ENCODE assay signal across 1 cellular context in the genomic region with DNA sequence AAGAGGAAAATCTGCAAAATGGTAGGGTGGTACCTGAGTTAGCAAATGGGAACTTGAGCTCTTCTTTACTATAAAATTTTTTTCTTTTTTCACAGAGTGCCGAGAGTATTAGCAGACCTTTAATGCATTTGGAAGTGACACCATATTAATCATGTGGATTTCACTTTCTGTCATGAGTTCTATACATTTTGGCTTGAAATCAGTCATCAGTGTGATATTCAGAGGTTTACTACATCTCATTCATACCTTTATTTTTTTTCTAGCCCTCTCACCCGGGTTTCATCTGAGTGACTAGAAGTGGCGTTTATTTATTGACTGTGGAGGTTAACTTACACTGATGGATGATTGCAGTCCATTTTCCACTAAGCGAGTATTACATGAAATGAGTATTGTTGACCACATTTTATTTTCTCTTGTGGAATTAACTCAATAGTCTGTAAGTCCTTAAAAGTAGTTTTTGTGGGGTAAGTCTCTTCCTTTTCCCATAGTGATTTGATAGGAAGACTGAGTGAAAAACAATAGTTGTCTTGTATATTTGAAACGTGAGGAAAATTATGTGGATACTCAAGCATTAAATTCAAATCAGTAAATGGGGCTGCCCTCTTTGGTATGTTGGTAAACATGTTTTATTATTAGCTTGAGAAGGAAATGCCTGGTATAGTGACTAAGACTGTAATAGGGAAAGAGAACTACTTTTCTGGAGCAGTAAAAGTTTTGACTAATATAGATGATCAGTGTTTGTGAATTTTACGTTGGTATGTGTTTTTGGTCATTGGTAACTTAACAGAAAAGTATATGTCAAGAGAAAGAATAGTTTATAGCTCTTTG.
TF ChIP-seq lines count a peak whose summit lies in the region.

No MANE protein-coding gene starts in this region.

TF ChIP-seq in GM12878, 131 proteins besides CTCF, POLR2A, EP300 and RAD21 (continued from another document):
- TF ChIP-seq, protein P1, sequence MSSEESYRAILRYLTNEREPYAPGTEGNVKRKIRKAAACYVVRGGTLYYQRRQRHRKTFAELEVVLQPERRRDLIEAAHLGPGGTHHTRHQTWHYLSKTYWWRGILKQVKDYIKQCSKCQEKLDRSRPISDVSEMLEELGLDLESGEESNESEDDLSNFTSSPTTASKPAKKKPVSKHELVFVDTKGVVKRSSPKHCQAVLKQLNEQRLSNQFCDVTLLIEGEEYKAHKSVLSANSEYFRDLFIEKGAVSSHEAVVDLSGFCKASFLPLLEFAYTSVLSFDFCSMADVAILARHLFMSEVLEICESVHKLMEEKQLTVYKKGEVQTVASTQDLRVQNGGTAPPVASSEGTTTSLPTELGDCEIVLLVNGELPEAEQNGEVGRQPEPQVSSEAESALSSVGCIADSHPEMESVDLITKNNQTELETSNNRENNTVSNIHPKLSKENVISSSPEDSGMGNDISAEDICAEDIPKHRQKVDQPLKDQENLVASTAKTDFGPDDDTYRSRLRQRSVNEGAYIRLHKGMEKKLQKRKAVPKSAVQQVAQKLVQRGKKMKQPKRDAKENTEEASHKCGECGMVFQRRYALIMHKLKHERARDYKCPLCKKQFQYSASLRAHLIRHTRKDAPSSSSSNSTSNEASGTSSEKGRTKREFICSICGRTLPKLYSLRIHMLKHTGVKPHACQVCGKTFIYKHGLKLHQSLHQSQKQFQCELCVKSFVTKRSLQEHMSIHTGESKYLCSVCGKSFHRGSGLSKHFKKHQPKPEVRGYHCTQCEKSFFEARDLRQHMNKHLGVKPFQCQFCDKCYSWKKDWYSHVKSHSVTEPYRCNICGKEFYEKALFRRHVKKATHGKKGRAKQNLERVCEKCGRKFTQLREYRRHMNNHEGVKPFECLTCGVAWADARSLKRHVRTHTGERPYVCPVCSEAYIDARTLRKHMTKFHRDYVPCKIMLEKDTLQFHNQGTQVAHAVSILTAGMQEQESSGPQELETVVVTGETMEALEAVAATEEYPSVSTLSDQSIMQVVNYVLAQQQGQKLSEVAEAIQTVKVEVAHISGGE (CRISPR knock-in tag; IDR thresholded peaks at IDR 0.05), result no peak
- TF ChIP-seq RUNX3 (IDR thresholded peaks at IDR 0.05; ENCODE audit: low read length), result peak; percentile 84
- 0 out of 2 replicates have a peak, but pooled peaks have one; percentile 13 for TF ChIP-seq MEF2A (IDR thresholded peaks at IDR 0.05; ENCODE audit: insufficient read depth, low read depth, low read length)
- TF ChIP-seq, protein P2, sequence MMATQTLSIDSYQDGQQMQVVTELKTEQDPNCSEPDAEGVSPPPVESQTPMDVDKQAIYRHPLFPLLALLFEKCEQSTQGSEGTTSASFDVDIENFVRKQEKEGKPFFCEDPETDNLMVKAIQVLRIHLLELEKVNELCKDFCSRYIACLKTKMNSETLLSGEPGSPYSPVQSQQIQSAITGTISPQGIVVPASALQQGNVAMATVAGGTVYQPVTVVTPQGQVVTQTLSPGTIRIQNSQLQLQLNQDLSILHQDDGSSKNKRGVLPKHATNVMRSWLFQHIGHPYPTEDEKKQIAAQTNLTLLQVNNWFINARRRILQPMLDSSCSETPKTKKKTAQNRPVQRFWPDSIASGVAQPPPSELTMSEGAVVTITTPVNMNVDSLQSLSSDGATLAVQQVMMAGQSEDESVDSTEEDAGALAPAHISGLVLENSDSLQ (IDR thresholded peaks at IDR 0.05), result peak; percentile 88
- peak; percentile 52 for TF ChIP-seq CBFB (IDR thresholded peaks at IDR 0.05; ENCODE audit: low read depth)
- peak; percentile 27; the same call in 1 of the 2 replicates for TF ChIP-seq CREB1 (IDR thresholded peaks at IDR 0.05; ENCODE audit: low read depth)
- peak; percentile 76; the same call in 1 of the 2 replicates for TF ChIP-seq JUND (IDR thresholded peaks at IDR 0.05; ENCODE audit: low read depth, low read length)
- peak; percentile 83; the same call in 1 of the 2 replicates for TF ChIP-seq ZNF384 (IDR thresholded peaks at IDR 0.05; ENCODE audit: borderline replicate concordance, low read depth, low read length)
- no peak for TF ChIP-seq STAT3 (IDR thresholded peaks at IDR 0.05; ENCODE audit: low read depth, low read length)
- no peak for TF ChIP-seq KDM1A (IDR thresholded peaks at IDR 0.05; ENCODE audit: borderline replicate concordance)
- no peak for TF ChIP-seq HDGF (IDR thresholded peaks at IDR 0.05)
- no peak for TF ChIP-seq POLR2AphosphoS5 (IDR thresholded peaks at IDR 0.05; ENCODE audit: low read length)
- no peak for TF ChIP-seq NFXL1 (IDR thresholded peaks at IDR 0.05; ENCODE audit: borderline replicate concordance)
- peak; percentile 63; the same call in 1 of the 2 replicates for TF ChIP-seq TBL1XR1 (IDR thresholded peaks at IDR 0.05; ENCODE audit: low read depth, low read length)
- TF ChIP-seq ZNF622 (IDR thresholded peaks at IDR 0.05), result no peak
- TF ChIP-seq, protein P3, sequence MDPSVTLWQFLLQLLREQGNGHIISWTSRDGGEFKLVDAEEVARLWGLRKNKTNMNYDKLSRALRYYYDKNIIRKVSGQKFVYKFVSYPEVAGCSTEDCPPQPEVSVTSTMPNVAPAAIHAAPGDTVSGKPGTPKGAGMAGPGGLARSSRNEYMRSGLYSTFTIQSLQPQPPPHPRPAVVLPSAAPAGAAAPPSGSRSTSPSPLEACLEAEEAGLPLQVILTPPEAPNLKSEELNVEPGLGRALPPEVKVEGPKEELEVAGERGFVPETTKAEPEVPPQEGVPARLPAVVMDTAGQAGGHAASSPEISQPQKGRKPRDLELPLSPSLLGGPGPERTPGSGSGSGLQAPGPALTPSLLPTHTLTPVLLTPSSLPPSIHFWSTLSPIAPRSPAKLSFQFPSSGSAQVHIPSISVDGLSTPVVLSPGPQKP (IDR thresholded peaks at IDR 0.05; ENCODE audit: low read depth, low read length), result no peak
- TF ChIP-seq ZNF217 (IDR thresholded peaks at IDR 0.05), result peak; percentile 75; the same call in 1 of the 2 replicates
- peak; percentile 77 to 86 for TF ChIP-seq IKZF2 (IDR thresholded peaks at IDR 0.05)
- TF ChIP-seq BHLHE40 (IDR thresholded peaks at IDR 0.05; ENCODE audit: borderline replicate concordance in 1 of 2, low read depth in 2 of 2, low read length in 1 of 2), result peak; percentile 55 to 62; a peak in 3 of 4 replicates
- 0 out of 2 replicates have a peak, but pooled peaks have one; percentile 53 for TF ChIP-seq CBX5 (IDR thresholded peaks at IDR 0.05; ENCODE audit: low read depth)
- no peak for TF ChIP-seq SIX5 (IDR thresholded peaks at IDR 0.05; ENCODE audit: low read depth, low read length, severe bottlenecking)
- no peak for TF ChIP-seq RELA (IDR thresholded peaks at IDR 0.05; ENCODE audit: borderline replicate concordance, partially characterized antibody)
- TF ChIP-seq ETV6 (conservative IDR thresholded peaks at IDR 0.05 in 1 of 2, IDR thresholded peaks at IDR 0.05 in 1 of 2; ENCODE audit: borderline replicate concordance in 1 of 2, low read depth in 1 of 2), result peak in 1 of 2 experiments; percentile 57; a peak in 1 of 4 replicates
- TF ChIP-seq TAF1 (IDR thresholded peaks at IDR 0.05; ENCODE audit: borderline replicate concordance, low read depth, low read length), result no peak
- no peak for TF ChIP-seq BRCA1 (IDR thresholded peaks at IDR 0.05; ENCODE audit: low read depth, low read length)
- peak; percentile 74; the same call in 1 of the 2 replicates for TF ChIP-seq BCL11A (IDR thresholded peaks at IDR 0.05; ENCODE audit: low read depth, low read length)
- TF ChIP-seq, protein P4, sequence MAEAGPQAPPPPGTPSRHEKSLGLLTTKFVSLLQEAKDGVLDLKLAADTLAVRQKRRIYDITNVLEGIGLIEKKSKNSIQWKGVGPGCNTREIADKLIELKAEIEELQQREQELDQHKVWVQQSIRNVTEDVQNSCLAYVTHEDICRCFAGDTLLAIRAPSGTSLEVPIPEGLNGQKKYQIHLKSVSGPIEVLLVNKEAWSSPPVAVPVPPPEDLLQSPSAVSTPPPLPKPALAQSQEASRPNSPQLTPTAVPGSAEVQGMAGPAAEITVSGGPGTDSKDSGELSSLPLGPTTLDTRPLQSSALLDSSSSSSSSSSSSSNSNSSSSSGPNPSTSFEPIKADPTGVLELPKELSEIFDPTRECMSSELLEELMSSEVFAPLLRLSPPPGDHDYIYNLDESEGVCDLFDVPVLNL (IDR thresholded peaks at IDR 0.05; ENCODE audit: low read depth, low read length), result no peak
- TF ChIP-seq, protein P5, sequence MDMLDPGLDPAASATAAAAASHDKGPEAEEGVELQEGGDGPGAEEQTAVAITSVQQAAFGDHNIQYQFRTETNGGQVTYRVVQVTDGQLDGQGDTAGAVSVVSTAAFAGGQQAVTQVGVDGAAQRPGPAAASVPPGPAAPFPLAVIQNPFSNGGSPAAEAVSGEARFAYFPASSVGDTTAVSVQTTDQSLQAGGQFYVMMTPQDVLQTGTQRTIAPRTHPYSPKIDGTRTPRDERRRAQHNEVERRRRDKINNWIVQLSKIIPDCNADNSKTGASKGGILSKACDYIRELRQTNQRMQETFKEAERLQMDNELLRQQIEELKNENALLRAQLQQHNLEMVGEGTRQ (IDR thresholded peaks at IDR 0.05; ENCODE audit: borderline replicate concordance, low read depth, low read length), result no peak
- no peak for TF ChIP-seq RBBP5 (conservative IDR thresholded peaks at IDR 0.05)
- peak; percentile 45; the same call in 1 of the 2 replicates for TF ChIP-seq MTA3 (IDR thresholded peaks at IDR 0.05; ENCODE audit: borderline replicate concordance, low read length)
- no peak for TF ChIP-seq SREBF2 (IDR thresholded peaks at IDR 0.05; ENCODE audit: low read length)
- TF ChIP-seq DPF2 (IDR thresholded peaks at IDR 0.05), result peak; percentile 79
- peak; percentile 87 for TF ChIP-seq MTA2 (IDR thresholded peaks at IDR 0.05; ENCODE audit: low read depth)
- peak; percentile 61; the same call in 1 of the 2 replicates for TF ChIP-seq NR2F1 (conservative IDR thresholded peaks at IDR 0.05)
- TF ChIP-seq KAT2A (conservative IDR thresholded peaks at IDR 0.05; ENCODE audit: control insufficient read depth, low read depth, low read length), result no peak
- TF ChIP-seq MYB (IDR thresholded peaks at IDR 0.05; ENCODE audit: borderline replicate concordance, low read depth, low read length), result no peak
- TF ChIP-seq, protein P6, sequence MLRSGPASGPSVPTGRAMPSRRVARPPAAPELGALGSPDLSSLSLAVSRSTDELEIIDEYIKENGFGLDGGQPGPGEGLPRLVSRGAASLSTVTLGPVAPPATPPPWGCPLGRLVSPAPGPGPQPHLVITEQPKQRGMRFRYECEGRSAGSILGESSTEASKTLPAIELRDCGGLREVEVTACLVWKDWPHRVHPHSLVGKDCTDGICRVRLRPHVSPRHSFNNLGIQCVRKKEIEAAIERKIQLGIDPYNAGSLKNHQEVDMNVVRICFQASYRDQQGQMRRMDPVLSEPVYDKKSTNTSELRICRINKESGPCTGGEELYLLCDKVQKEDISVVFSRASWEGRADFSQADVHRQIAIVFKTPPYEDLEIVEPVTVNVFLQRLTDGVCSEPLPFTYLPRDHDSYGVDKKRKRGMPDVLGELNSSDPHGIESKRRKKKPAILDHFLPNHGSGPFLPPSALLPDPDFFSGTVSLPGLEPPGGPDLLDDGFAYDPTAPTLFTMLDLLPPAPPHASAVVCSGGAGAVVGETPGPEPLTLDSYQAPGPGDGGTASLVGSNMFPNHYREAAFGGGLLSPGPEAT (IDR thresholded peaks at IDR 0.05; ENCODE audit: low read depth), result peak; percentile 80; the same call in 1 of the 2 replicates
- TF ChIP-seq IRF4 (IDR thresholded peaks at IDR 0.05; ENCODE audit: low read depth, low read length), result peak; percentile 73; the same call in 1 of the 2 replicates
- no peak for TF ChIP-seq SIN3A (IDR thresholded peaks at IDR 0.05; ENCODE audit: low read depth, low read length)
- TF ChIP-seq ATF7 (IDR thresholded peaks at IDR 0.05; ENCODE audit: low read depth), result peak; percentile 87
- TF ChIP-seq, protein P7, sequence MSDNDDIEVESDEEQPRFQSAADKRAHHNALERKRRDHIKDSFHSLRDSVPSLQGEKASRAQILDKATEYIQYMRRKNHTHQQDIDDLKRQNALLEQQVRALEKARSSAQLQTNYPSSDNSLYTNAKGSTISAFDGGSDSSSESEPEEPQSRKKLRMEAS (IDR thresholded peaks at IDR 0.05; ENCODE audit: low read depth, low read length), result no peak
- no peak for TF ChIP-seq CHD2 (IDR thresholded peaks at IDR 0.05; ENCODE audit: borderline replicate concordance, low read depth, low read length)
- no peak for TF ChIP-seq SPI1 (IDR thresholded peaks at IDR 0.05; ENCODE audit: borderline replicate concordance, insufficient read depth, low read depth, low read length)
- no peak for TF ChIP-seq CBX3 (IDR thresholded peaks at IDR 0.05; ENCODE audit: borderline replicate concordance, low read depth)
- TF ChIP-seq JUNB (IDR thresholded peaks at IDR 0.05), result peak; percentile 96
